Comparison of ENCODE assay signal across 17 cellular contexts in the genomic region with DNA sequence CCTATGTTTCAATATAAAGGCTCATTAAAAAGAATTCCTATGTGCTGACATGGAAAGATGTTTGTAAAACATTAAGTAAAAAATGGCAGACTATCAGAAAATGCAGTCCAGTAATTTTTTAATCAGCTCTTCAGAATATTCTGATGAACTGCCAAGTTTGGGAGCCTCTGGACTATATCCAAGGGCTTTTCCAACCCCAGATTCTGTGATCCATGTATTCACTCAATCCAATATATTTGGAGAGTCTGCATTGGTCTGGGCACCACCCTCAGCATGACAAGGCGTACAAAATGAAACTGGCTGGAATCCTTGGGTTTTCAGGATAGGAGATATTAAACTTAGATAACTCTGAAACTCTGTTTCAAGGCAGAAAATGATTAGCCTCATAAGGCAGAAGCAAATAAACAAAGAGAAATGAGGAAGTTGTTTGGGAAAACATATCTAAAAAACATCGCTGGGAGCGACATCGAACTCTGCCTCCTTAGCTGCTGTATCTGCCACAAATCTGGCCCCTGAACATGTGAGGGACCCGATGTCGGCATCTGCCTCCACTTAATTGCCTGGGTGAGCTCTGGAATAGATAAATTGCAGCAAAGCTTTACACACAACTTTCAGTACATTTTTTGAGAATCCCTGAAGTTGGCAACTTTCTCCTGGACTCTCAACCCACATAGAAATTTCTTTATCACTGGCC. TPM values are rescaled to one million over a fixed set of nuclear protein-coding genes. Genes with fewer than 3 reads are reported as not detected.
DNase-seq lines count a peak whose midpoint lies in the region; ATAC-seq and TF ChIP-seq lines count a peak whose summit lies in the region.
"Had no signal": no experiment of that assay in that cellular context is flagged by ENCODE, and none has a peak within 500 bp of the region (broad histone marks: within the 10 kb centered on the region; RNA-seq: fewer than 3 reads in every experiment).

No MANE protein-coding gene starts in this region.

- H3K9ac ChIP-seq in duodenal mucosa (ENCODE audit: low read depth in 1 of 2, low read length in 2 of 2), result peak overlapping the region in 1 of 2 donors; percentile 1

- H3K27me3 ChIP-seq in duodenal mucosa (ENCODE audit: control insufficient read depth in 1 of 2, insufficient read depth in 2 of 2, low read length in 2 of 2), result peaks cover 0 to 2% of the 10 kb centered on the region in 2 donors

- no peaks in the 10 kb centered on the region for H3K36me3 ChIP-seq in duodenal mucosa (ENCODE audit: control insufficient read depth in 1 of 2, insufficient read depth in 2 of 2, low read length in 2 of 2)
- H3K36me3 ChIP-seq: cardiac muscle cell, thyroid gland had no signal

- H3K4me3 ChIP-seq in duodenal mucosa (ENCODE audit: low read depth in 1 of 2, low read length in 2 of 2), result peak overlapping the region; percentile 10 to 50
- H3K4me3 ChIP-seq: cardiac muscle cell, GM12878, thyroid gland had no signal

- H3K4me1 ChIP-seq in duodenal mucosa (ENCODE audit: control insufficient read depth in 1 of 2, insufficient read depth in 2 of 2, low read length in 2 of 2), result peaks cover 3 to 8% of the 10 kb centered on the region in 2 donors

- H3K9me3 ChIP-seq in duodenal mucosa (ENCODE audit: control insufficient read depth in 1 of 2, low read length in 2 of 2), result no peaks in the 10 kb centered on the region
- H3K9me3 ChIP-seq: thyroid gland had no signal

- no peak for TF ChIP-seq CTCF in omental fat pad (IDR thresholded peaks at IDR 0.05)

- H3K27ac ChIP-seq in duodenal mucosa (ENCODE audit: low read depth, low read length), result no peak overlapping the region
- H3K27ac ChIP-seq: C4-2B, cardiac muscle cell, thyroid gland had no signal

- peak; percentile 67 for ATAC-seq in omental fat pad (ENCODE audit: low FRiP score)
- ATAC-seq: activated CD4-positive, CD25-positive, alpha-beta regulatory T cell treated with anti-CD3 and anti-CD28 coated beads, Interleukin-2, amount 50 U/mL, for 24 hours; GM12878 had no signal

- DNase-seq in AG20443 (ENCODE audit: low spot score) (peak; percentile 40), NCI-H446 treated with DMSO at 0.1 percent for 48 hours (lab: John Stamatoyannopoulos, UW) (peak; percentile 38), omental fat pad (ENCODE audit: low spot score) (no peak), DMS 273 (lab: John Stamatoyannopoulos, UW; ENCODE audit: unreplicated experiment) (no peak), foreskin melanocyte (no peak), Ammon's horn (ENCODE audit: low spot score) (no peak), NCI-H187 treated with DMSO at 0.1 percent for 48 hours (lab: John Stamatoyannopoulos, UW) (no peak)
- DNase-seq: activated CD8-positive, alpha-beta memory T cell treated with anti-CD3 and anti-CD28 coated beads, Interleukin-2, amount 50 U/mL, for 4 hours; activated naive CD4-positive, alpha-beta T cell treated with anti-CD3 and anti-CD28 coated beads, Interleukin-2, amount 50 U/mL, for 16 hours; DND-41; occipital lobe; thyroid gland had no signal

RNA-seq across cellular contexts. Expression of a gene that starts 14.4 kb away (rescaled TPM):
- not detected for total RNA-seq in omental fat pad
- total RNA-seq: cardiac muscle cell, GM12878, occipital lobe, thyroid gland had no signal

RNA-seq across cellular contexts. Expression of a gene that starts 30.4 kb away (rescaled TPM):
- total RNA-seq in omental fat pad, result 10 to 100 TPM; 14.8 to 21.8 (median 16.6) TPM

Comparison
In these comparisons a context has a peak if more than half of its experiments do, and no peak if none do; other contexts are left out.
1. DNase-seq: peak in AG20443 (single experiment) and NCI-H446 treated with DMSO at 0.1 percent for 48 hours (single experiment); none in omental fat pad (single experiment), DMS 273 (single experiment), foreskin melanocyte (single experiment), Ammon's horn (single experiment) and NCI-H187 treated with DMSO at 0.1 percent for 48 hours (single experiment).